In genomic region chr1:156814571-156815260, GRCh38 we compare ENCODE assay signal across 9 cellular contexts. TPM values are rescaled to one million over a fixed set of nuclear protein-coding genes. Genes with fewer than 3 reads are reported as not detected.
DNase-seq lines count a peak whose midpoint lies in the region; ATAC-seq and TF ChIP-seq lines count a peak whose summit lies in the region.
"Had no signal": no experiment of that assay in that cellular context is flagged by ENCODE, and none has a peak within 500 bp of the region (broad histone marks: within the 10 kb centered on the region; RNA-seq: fewer than 3 reads in every experiment).

No MANE protein-coding gene starts in this region.

- H3K4me3 Mint-ChIP-seq in Caco-2 (ENCODE audit: unreplicated experiment) (peak overlapping the region; percentile 74), endodermal cell (peak overlapping the region; percentile 45)
- peak overlapping the region; percentile 93 for H3K4me3 Mint-ChIP-seq in activated CD4-positive, alpha-beta T cell treated with anti-CD3 and anti-CD28 coated beads for 36 hours

- H3K36me3 Mint-ChIP-seq in Caco-2 (ENCODE audit: insufficient read depth, unreplicated experiment) = no peaks in the 10 kb centered on the region
- H3K36me3 Mint-ChIP-seq in activated CD4-positive, alpha-beta T cell treated with anti-CD3 and anti-CD28 coated beads for 36 hours (ENCODE audit: low read depth) = peaks cover 65% of the 10 kb centered on the region
- no peaks in the 10 kb centered on the region for H3K36me3 Mint-ChIP-seq in endodermal cell (ENCODE audit: low read depth)

- no peaks in the 10 kb centered on the region for H3K27me3 Mint-ChIP-seq in Caco-2 (ENCODE audit: insufficient read depth, unreplicated experiment)
- H3K27me3 Mint-ChIP-seq in activated CD4-positive, alpha-beta T cell treated with anti-CD3 and anti-CD28 coated beads for 36 hours = no peaks in the 10 kb centered on the region
- H3K27me3 Mint-ChIP-seq in endodermal cell (ENCODE audit: insufficient read depth) = peaks cover 63% of the 10 kb centered on the region

- TF ChIP-seq CTCF in Caco-2 (IDR thresholded peaks at IDR 0.05; ENCODE audit: insufficient read depth in 1 of 2, low read depth in 1 of 2, low read length in 1 of 2, severe bottlenecking in 1 of 2, unreplicated experiment in 1 of 2) (no peak), endodermal cell (conservative IDR thresholded peaks at IDR 0.05) (no peak)

- H3K4me3 ChIP-seq in Caco-2 (ENCODE audit: low read depth, low read length) (peak overlapping the region; percentile 55), endodermal cell (ENCODE audit: low read length) (no peak overlapping the region), neuronal stem cell (ENCODE audit: low read length in 2 of 2) (no peak overlapping the region)

- H3K4ac ChIP-seq in neuronal stem cell (ENCODE audit: low read length) = no peak overlapping the region

- H3K23ac ChIP-seq in neuronal stem cell (ENCODE audit: low read depth, low read length, poor library complexity) = no peak overlapping the region

- H3K36me3 ChIP-seq in Caco-2 (ENCODE audit: control insufficient read depth, insufficient read depth, low read length) (no peaks in the 10 kb centered on the region), endodermal cell (ENCODE audit: control insufficient read depth, insufficient read depth, low read length) (no peaks in the 10 kb centered on the region), neuronal stem cell (replicated peaks in 1 of 2; ENCODE audit: control insufficient read depth in 2 of 2, insufficient read depth in 2 of 2, low read length in 2 of 2) (no peaks in the 10 kb centered on the region)

- H4K91ac ChIP-seq in neuronal stem cell (ENCODE audit: low read depth, low read length, poor library complexity) = no peak overlapping the region

- H2BK12ac ChIP-seq in neuronal stem cell (ENCODE audit: low read length) = no peak overlapping the region

- POLR2A ChIA-PET in Caco-2 (lab: Charles Lee) = interaction anchor here (0.5 to 1.0 kb wide), 4 partner anchors 47 to 837 kb away, joined by 3 to 7 read pairs (median 5); partner anchors contain the start of genes ISG20L2, METTL25B and PRCC
- POLR2A ChIA-PET in activated CD4-positive, alpha-beta T cell treated with anti-CD3 and anti-CD28 coated beads for 36 hours (lab: Charles Lee) = interaction anchor here (0.9 to 1.1 kb wide), 3 partner anchors 23 to 48 kb away, joined by 3 to 5 read pairs (median 3); partner anchors contain the start of gene PRCC

- DNase-seq in Caco-2 (no peak), endodermal cell (no peak), neuronal stem cell (ENCODE audit: low spot score) (no peak), GM19240 (ENCODE audit: insufficient read length, low spot score) (no peak), anterior cingulate cortex (lab: John Stamatoyannopoulos, UW) (no peak)
- peak; percentile 74 for DNase-seq in activated CD4-positive, alpha-beta T cell treated with anti-CD3 and anti-CD28 coated beads for 36 hours
- DNase-seq: GDM1 had no signal

- H3K9me3 ChIP-seq in Caco-2 = no peaks in the 10 kb centered on the region
- no peaks in the 10 kb centered on the region for H3K9me3 ChIP-seq in endodermal cell (ENCODE audit: control insufficient read depth, low read length)
- no peaks in the 10 kb centered on the region for H3K9me3 ChIP-seq in neuronal stem cell (replicated peaks in 1 of 2; ENCODE audit: control insufficient read depth in 2 of 2, insufficient read depth in 1 of 2, low read depth in 1 of 2, low read length in 2 of 2)

- no peak overlapping the region for H3K18ac ChIP-seq in neuronal stem cell (ENCODE audit: low read length)

- no peaks in the 10 kb centered on the region for H3K79me1 ChIP-seq in neuronal stem cell (ENCODE audit: low read depth, low read length)

- no peak overlapping the region for H3K9ac ChIP-seq in endodermal cell (ENCODE audit: extremely low read depth, low read length, poor library complexity, severe bottlenecking)
- no peak overlapping the region for H3K9ac ChIP-seq in neuronal stem cell (ENCODE audit: low read depth, low read length, poor library complexity)

- H3K4me1 ChIP-seq in Caco-2 (peaks cover 11% of the 10 kb centered on the region; the same call in 1 of the 2 replicates), endodermal cell (ENCODE audit: control insufficient read depth, insufficient read depth, low read length) (no peaks in the 10 kb centered on the region), neuronal stem cell (ENCODE audit: control insufficient read depth in 2 of 2, insufficient read depth in 1 of 2, low read depth in 1 of 2, low read length in 2 of 2) (peaks cover 9 to 14% of the 10 kb centered on the region in 2 donors)

- H3K27ac Mint-ChIP-seq in Caco-2 (ENCODE audit: unreplicated experiment) (no peak overlapping the region), endodermal cell (no peak overlapping the region)
- peak overlapping the region; percentile 100 for H3K27ac Mint-ChIP-seq in activated CD4-positive, alpha-beta T cell treated with anti-CD3 and anti-CD28 coated beads for 36 hours

- H3K4me2 ChIP-seq in neuronal stem cell (ENCODE audit: insufficient read depth, low read length, poor library complexity, severe bottlenecking) = no peak overlapping the region

- BruUV-seq in Caco-2 (replicated peaks; lab: Mats Ljungman, UMichigan) = no TSS peak

- H3K27me3 ChIP-seq in Caco-2 (replicated peaks; ENCODE audit: control insufficient read depth, insufficient read depth, low read length) = no peaks in the 10 kb centered on the region
- H3K27me3 ChIP-seq in endodermal cell (ENCODE audit: control insufficient read depth, insufficient read depth, low read length, poor library complexity, severe bottlenecking) = peaks cover 30% of the 10 kb centered on the region
- H3K27me3 ChIP-seq in neuronal stem cell (ENCODE audit: control insufficient read depth in 3 of 3, insufficient read depth in 3 of 3, low read depth in 1 of 3, low read length in 3 of 3) = peaks cover 0 to 53% (median 19%) of the 10 kb centered on the region in 3 experiments

- H2BK120ac ChIP-seq in neuronal stem cell (ENCODE audit: low read depth, low read length) = peak overlapping the region; percentile 36

- H4K8ac ChIP-seq in neuronal stem cell (ENCODE audit: low read depth, low read length) = no peak overlapping the region

- H3K9me3 Mint-ChIP-seq in Caco-2 (ENCODE audit: unreplicated experiment) (no peaks in the 10 kb centered on the region), endodermal cell (no peaks in the 10 kb centered on the region)
- no peaks in the 10 kb centered on the region for H3K9me3 Mint-ChIP-seq in activated CD4-positive, alpha-beta T cell treated with anti-CD3 and anti-CD28 coated beads for 36 hours (ENCODE audit: low read depth)

- peak overlapping the region; percentile 10 for H2BK15ac ChIP-seq in neuronal stem cell (ENCODE audit: low read length)

- peak overlapping the region; percentile 95 for H2AFZ ChIP-seq in neuronal stem cell (ENCODE audit: low read length)

- no peak overlapping the region for H3K27ac ChIP-seq in endodermal cell (ENCODE audit: low read depth, low read length)
- no peak overlapping the region for H3K27ac ChIP-seq in neuronal stem cell (replicated peaks; ENCODE audit: low read length)

- WGBS in endodermal cell (ENCODE audit: insufficient coverage in 1 of 2, insufficient read length in 1 of 2), 2 experiments = 95% methylated on average over 2 to 7 of the region's 7 CpGs
- WGBS in neuronal stem cell (ENCODE audit: extremely low coverage in 2 of 2, insufficient read length in 2 of 2, insufficient replicate concordance in 1 of 2), 2 donors = no CpG with 5 or more reads among the region's 7 CpGs

- H3K4me1 Mint-ChIP-seq in Caco-2 (ENCODE audit: low read depth, unreplicated experiment) = no peaks in the 10 kb centered on the region
- H3K4me1 Mint-ChIP-seq in activated CD4-positive, alpha-beta T cell treated with anti-CD3 and anti-CD28 coated beads for 36 hours = peaks cover 56% of the 10 kb centered on the region
- peaks cover 11% of the 10 kb centered on the region for H3K4me1 Mint-ChIP-seq in endodermal cell

- intact Hi-C loops in Caco-2 (cut with micrococcal nuclease; ENCODE audit: unreplicated experiment) = loop anchor here (2.0 kb wide), 2 partner anchors 18 to 44 kb away; partner anchors contain the start of gene INSRR
- intact Hi-C loops in activated CD4-positive, alpha-beta T cell treated with anti-CD3 and anti-CD28 coated beads for 36 hours (cut with DNase I, micrococcal nuclease) = loop anchor here in 1 of 2 experiments (2.0 to 5.0 kb wide), 3 partner anchors 14 to 48 kb away; partner anchors contain the start of genes NTRK1 and PRCC

- ATAC-seq in activated CD4-positive, alpha-beta T cell treated with anti-CD3 and anti-CD28 coated beads for 36 hours = no peak
- ATAC-seq in GM18870 (IDR thresholded peaks at IDR 0.05; ENCODE audit: unreplicated experiment) = no peak
- ATAC-seq in HG02642 (IDR thresholded peaks at IDR 0.05; ENCODE audit: poor library complexity, unreplicated experiment) = no peak

- CTCF ChIA-PET in Caco-2 (lab: Charles Lee) = interaction anchor here (0.7 to 2.0 kb wide), 16 partner anchors 7 to 125 kb away, joined by 3 to 35 read pairs (median 4); partner anchors contain the start of genes MRPL24 and NTRK1
- CTCF ChIA-PET in activated CD4-positive, alpha-beta T cell treated with anti-CD3 and anti-CD28 coated beads for 36 hours (lab: Charles Lee) = interaction anchor here (0.7 to 5.6 kb wide), 8 partner anchors 8 to 88 kb away, joined by 3 to 28 read pairs (median 4); partner anchors contain the start of gene INSRR

- no peak overlapping the region for H3K14ac ChIP-seq in neuronal stem cell (ENCODE audit: low read length)

- H2BK5ac ChIP-seq in neuronal stem cell (ENCODE audit: low read length) = no peak overlapping the region

- no peak overlapping the region for H2AK5ac ChIP-seq in neuronal stem cell (ENCODE audit: low read depth, low read length)

RNA-seq across cellular contexts. Expression of gene SH2D2A, which starts 1.9 kb away (rescaled TPM):
- 5.5 and 6.5 TPM in 2 replicates for total RNA-seq in Caco-2 (2022)
- total RNA-seq in activated CD4-positive, alpha-beta T cell treated with anti-CD3 and anti-CD28 coated beads for 36 hours = 100 to 1,000 TPM; 189 to 211 TPM
- total RNA-seq in endodermal cell = 1 to 10 TPM; 2.4 to 7.7 TPM
- polyA plus RNA-seq in endodermal cell (2013, experiment 1 of 2) = 3.0 TPM
- 1.9 TPM for polyA plus RNA-seq in endodermal cell (2013, experiment 2 of 2)
- polyA plus RNA-seq in neuronal stem cell (2013, experiment 1 of 2) = 4.3 TPM
- polyA plus RNA-seq in neuronal stem cell (2013, experiment 2 of 2) = 3.5 TPM

RNA-seq across cellular contexts. Expression of gene INSRR, which starts 44.2 kb away (rescaled TPM):
- total RNA-seq in Caco-2 (2022) = not detected in 2 replicates
- total RNA-seq in activated CD4-positive, alpha-beta T cell treated with anti-CD3 and anti-CD28 coated beads for 36 hours = under 1 TPM; 0.14 to 0.18 TPM
- under 1 TPM; 0.07 to 0.09 TPM for total RNA-seq in endodermal cell
- 0.11 TPM for polyA plus RNA-seq in endodermal cell (2013, experiment 1 of 2)
- 0.08 TPM for polyA plus RNA-seq in endodermal cell (2013, experiment 2 of 2)
- polyA plus RNA-seq in neuronal stem cell (2013, experiment 1 of 2) = 0.01 TPM
- 0.01 TPM for polyA plus RNA-seq in neuronal stem cell (2013, experiment 2 of 2)

RNA-seq across cellular contexts. Expression of gene NTRK1, which starts 45.9 kb away (rescaled TPM):
- total RNA-seq in Caco-2 (2022) = not detected in 2 replicates
- total RNA-seq in activated CD4-positive, alpha-beta T cell treated with anti-CD3 and anti-CD28 coated beads for 36 hours = 1 to 10 TPM; 4.4 to 6.1 TPM
- total RNA-seq in endodermal cell = under 1 TPM; 0.44 to 0.82 TPM
- 3.1 TPM for polyA plus RNA-seq in endodermal cell (2013, experiment 1 of 2)
- polyA plus RNA-seq in endodermal cell (2013, experiment 2 of 2) = 2.0 TPM
- 0.07 TPM for polyA plus RNA-seq in neuronal stem cell (2013, experiment 1 of 2)
- polyA plus RNA-seq in neuronal stem cell (2013, experiment 2 of 2) = 0.11 TPM

RNA-seq across cellular contexts. Expression of gene PRCC, which starts 47.4 kb away (rescaled TPM):
- total RNA-seq in Caco-2 (2022) (94.4 and 101 TPM in 2 replicates), endodermal cell (100 to 1,000 TPM; 108 to 111 TPM)
- 100 to 1,000 TPM in 1 of 2 experiments, 10 to 100 TPM in 1; 80.4 to 110 TPM for total RNA-seq in activated CD4-positive, alpha-beta T cell treated with anti-CD3 and anti-CD28 coated beads for 36 hours
- 81.7 TPM for polyA plus RNA-seq in endodermal cell (2013, experiment 1 of 2)
- polyA plus RNA-seq in endodermal cell (2013, experiment 2 of 2) = 91.9 TPM
- polyA plus RNA-seq in neuronal stem cell (2013, experiment 1 of 2) = 136 TPM
- 127 TPM for polyA plus RNA-seq in neuronal stem cell (2013, experiment 2 of 2)

Comparison
In these comparisons a context has a peak if more than half of its experiments do, and no peak if none do; other contexts are left out.
1. RNA of gene SH2D2A, which starts 1.9 kb away (total RNA-seq): 189 to 211 TPM in activated CD4-positive, alpha-beta T cell treated with anti-CD3 and anti-CD28 coated beads for 36 hours; 2.4 to 7.7 TPM in endodermal cell and 5.5 to 6.5 TPM in Caco-2; every median in the first group is over 10 times any median in the second.
2. Peak in every context shown above with its lines, with median percentiles within 50 percentile points of each other: H3K4me3 Mint-ChIP-seq.